22 cellular contexts compared by ENCODE assay signal in genomic region chr11:8729837-8730696, GRCh38. TPM values are rescaled to one million over a fixed set of nuclear protein-coding genes. Genes with fewer than 3 reads are reported as not detected.
DNase-seq lines count a peak whose midpoint lies in the region; ATAC-seq, FAIRE-seq and TF ChIP-seq lines count a peak whose summit lies in the region.
"Had no signal": no experiment of that assay in that cellular context is flagged by ENCODE, and none has a peak within 500 bp of the region (broad histone marks: within the 10 kb centered on the region; RNA-seq: fewer than 3 reads in every experiment).

No MANE protein-coding gene starts in this region.

- no peak overlapping the region for H2BK15ac ChIP-seq in H1 (ENCODE audit: low read length)

- no peak overlapping the region for H3K18ac ChIP-seq in H1 (ENCODE audit: extremely low read depth, low read length)

- DNase-seq in right atrium auricular region (ENCODE audit: low spot score) (no peak), heart left ventricle (no peak), H1 (ENCODE audit: low read depth in 1 of 2, low spot score in 2 of 2) (no peak), osteoblast (ENCODE audit: insufficient read length, low spot score, missing footprints) (peak; percentile 61), uterus (no peak), GM19240 (ENCODE audit: insufficient read length, low spot score) (no peak), GM19238 (ENCODE audit: insufficient read length, low spot score) (no peak), amniotic stem cell (lab: John Stamatoyannopoulos, UW) (no peak)
- DNase-seq: activated CD4-positive, CD25-positive, alpha-beta regulatory T cell treated with anti-CD3 and anti-CD28 coated beads, Interleukin-2, amount 50 U/mL, for 72 hours; activated T-cell treated with anti-CD3 and anti-CD28 coated beads, Interleukin-2, amount 50 U/mL, for 24 hours; CD8-positive, alpha-beta T cell; Kasumi-1; left cardiac atrium; mesendoderm; NCI-H1048; NCI-H187; NCI-H526 treated with DMSO at 0.1 percent for 48 hours; upper lobe of right lung had no signal

- H3K9ac ChIP-seq in H1 (replicated peaks in 1 of 4; ENCODE audit: extremely low read depth in 1 of 4, low read depth in 3 of 4, low read length in 3 of 4): no peak overlapping the region

- no peak overlapping the region for H3K4me2 ChIP-seq in H1 (ENCODE audit: insufficient read depth in 1 of 2, low read depth in 2 of 2, low read length in 2 of 2)
- H3K4me2 ChIP-seq in osteoblast (ENCODE audit: insufficient read depth, low read length): no peak overlapping the region

- H4K5ac ChIP-seq in H1 (ENCODE audit: insufficient read length, low read depth, low read length): no peak overlapping the region

- H3K4me1 ChIP-seq in right atrium auricular region (peaks cover 0 to 78% of the 10 kb centered on the region in 2 donors), heart left ventricle (peaks cover 0 to 76% (median 57%) of the 10 kb centered on the region in 12 donors), H1 (replicated peaks in 1 of 4; ENCODE audit: control insufficient read depth in 3 of 4, insufficient read depth in 4 of 4, low read length in 3 of 4) (peaks cover 0 to 3% (median 2%) of the 10 kb centered on the region in 4 experiments; a peak in 1 of 7 replicates), osteoblast (ENCODE audit: insufficient read depth, low read length) (peaks cover 42% of the 10 kb centered on the region), uterus (peaks cover 27% of the 10 kb centered on the region in 2 donors)

- H3K36me3 ChIP-seq in right atrium auricular region (peaks cover 27% of the 10 kb centered on the region), heart left ventricle (peaks cover 0 to 34% (median 16%) of the 10 kb centered on the region in 9 donors), H1 (ENCODE audit: control insufficient read depth in 2 of 4, insufficient read depth in 4 of 4, low read length in 3 of 4) (no peaks in the 10 kb centered on the region), osteoblast (ENCODE audit: insufficient read depth, low read length) (peaks cover 5% of the 10 kb centered on the region), uterus (no peaks in the 10 kb centered on the region)
- H3K36me3 ChIP-seq: SJSA1 had no signal

- no peak overlapping the region for H2BK120ac ChIP-seq in H1 (replicated peaks; ENCODE audit: low read depth, low read length)

- no peak overlapping the region for H3K4me3 ChIP-seq in right atrium auricular region
- no peak overlapping the region for H3K4me3 ChIP-seq in heart left ventricle
- no peak overlapping the region for H3K4me3 ChIP-seq in H1 (ENCODE audit: extremely low read depth in 1 of 4, insufficient read depth in 2 of 4, low read depth in 3 of 4, low read length in 4 of 4)
- H3K4me3 ChIP-seq in osteoblast (ENCODE audit: insufficient read depth, low read length): no peak overlapping the region
- no peak overlapping the region for H3K4me3 ChIP-seq in uterus
- H3K4me3 ChIP-seq: SJSA1, upper lobe of right lung had no signal

- no peak for FAIRE-seq in H1 (lab: Jason Lieb, UNC)
- FAIRE-seq: A204.1, TTC549 had no signal

- H3K27ac ChIP-seq in right atrium auricular region: peak overlapping the region; percentile 10 to 80
- peak overlapping the region in 3 of 12 donors; percentile 12 to 95 (median 52) for H3K27ac ChIP-seq in heart left ventricle
- no peak overlapping the region for H3K27ac ChIP-seq in H1 (ENCODE audit: low read depth, low read length)
- no peak overlapping the region for H3K27ac ChIP-seq in osteoblast (ENCODE audit: low read depth, low read length)
- H3K27ac ChIP-seq in uterus: peak overlapping the region; percentile 94 to 99
- H3K27ac ChIP-seq: SJSA1, upper lobe of right lung had no signal

- H4K20me1 ChIP-seq in H1 (replicated peaks in 1 of 2; ENCODE audit: control insufficient read depth in 1 of 2, insufficient read depth in 2 of 2, low read length in 2 of 2): no peaks in the 10 kb centered on the region
- peaks cover 18% of the 10 kb centered on the region for H4K20me1 ChIP-seq in osteoblast (ENCODE audit: insufficient read depth, low read length)

- H3K79me1 ChIP-seq in H1 (ENCODE audit: low read depth, low read length): no peaks in the 10 kb centered on the region; the same call in 1 of the 2 replicates

- no peaks in the 10 kb centered on the region for H3K9me3 ChIP-seq in right atrium auricular region
- no peaks in the 10 kb centered on the region for H3K9me3 ChIP-seq in heart left ventricle
- H3K9me3 ChIP-seq in H1 (ENCODE audit: insufficient read depth in 2 of 2, low read depth in 1 of 2, low read length in 1 of 2): no peaks in the 10 kb centered on the region
- H3K9me3 ChIP-seq in osteoblast (ENCODE audit: low read depth, low read length): no peaks in the 10 kb centered on the region
- H3K9me3 ChIP-seq in uterus: no peaks in the 10 kb centered on the region
- H3K9me3 ChIP-seq: SJSA1, upper lobe of right lung had no signal

- WGBS in heart left ventricle, 4 donors: 91 to 92% (median 91%) methylated on average over 31 to 38 of the region's 38 CpGs
- WGBS in H1 (ENCODE audit: extremely low coverage in 1 of 2, insufficient coverage in 1 of 2, insufficient read length in 1 of 2, insufficient replicate concordance in 2 of 2, low coverage in 1 of 2, low lambda C conversion rate in 2 of 2, missing lambda C conversion rate in 1 of 2), 2 experiments: 95% methylated on average over 35 of the region's 38 CpGs; no CpG with 5 or more reads in 1 of the 2 experiments

- no peak overlapping the region for H3K14ac ChIP-seq in H1 (ENCODE audit: insufficient read length)

- no peak overlapping the region for H3K4ac ChIP-seq in H1 (replicated peaks; ENCODE audit: insufficient read length, low read depth, low read length)

- no peak overlapping the region for H2BK12ac ChIP-seq in H1 (ENCODE audit: low read depth, low read length)

- TF ChIP-seq POLR2A in heart left ventricle (IDR thresholded peaks at IDR 0.05) (no peak), H1 (IDR thresholded peaks at IDR 0.05; ENCODE audit: control extremely low read depth in 1 of 2, low read depth in 2 of 2, low read length in 2 of 2) (no peak), uterus (IDR thresholded peaks at IDR 0.05) (no peak)

- TF ChIP-seq RAD21 in H1 (IDR thresholded peaks at IDR 0.05 in 1 of 2, conservative IDR thresholded peaks at IDR 0.05 in 1 of 2; ENCODE audit: low read depth in 2 of 2, low read length in 2 of 2): peak in 1 of 2 experiments; percentile 23; a peak in 1 of 4 replicates

- no peak overlapping the region for H3K56ac ChIP-seq in H1 (replicated peaks; ENCODE audit: insufficient read length, low read depth, low read length)

- POLR2A ChIA-PET in H1 (lab: Charles Lee; ENCODE audit: partially characterized antibody): interaction anchor here (1.1 to 2.0 kb wide), 4 partner anchors 9 to 46 kb away, joined by 3 to 7 read pairs (median 4); no protein-coding TSS in a partner anchor

- no peak overlapping the region for H2AK5ac ChIP-seq in H1 (ENCODE audit: low read depth, low read length)

- intact Hi-C loops in heart left ventricle (cut with DNase I): loop anchor here in 2 of 10 donors (5.0 to 10.0 kb wide), 2 partner anchors 75 to 142 kb away; no protein-coding TSS in a partner anchor
- intact Hi-C loops in uterus (cut with DNase I; ENCODE audit: low total_unique reads): no loop called here

- no peak overlapping the region for H2BK5ac ChIP-seq in H1 (ENCODE audit: low read depth, low read length)

- CTCF ChIA-PET in H1 (lab: Charles Lee; ENCODE audit: partially characterized antibody): interaction anchor here (0.7 to 3.0 kb wide), 17 partner anchors 9 to 318 kb away, joined by 3 to 12 read pairs (median 4); no protein-coding TSS in a partner anchor

- H2AFZ ChIP-seq in H1 (ENCODE audit: low read length) (no peak overlapping the region), osteoblast (ENCODE audit: low read length) (no peak overlapping the region)

- H4K8ac ChIP-seq in H1 (ENCODE audit: extremely low read depth, insufficient read depth, low read length): 0 out of 2 replicates have a peak overlapping the region, but pooled peaks have one; percentile 39

- H3K79me2 ChIP-seq in H1 (ENCODE audit: control insufficient read depth in 1 of 2, insufficient read depth in 2 of 2, low read length in 2 of 2): no peaks in the 10 kb centered on the region
- H3K79me2 ChIP-seq in osteoblast (ENCODE audit: insufficient read depth, low read length): no peaks in the 10 kb centered on the region

- H3K23me2 ChIP-seq in H1 (ENCODE audit: low read depth, low read length): no peaks in the 10 kb centered on the region

- H3K23ac ChIP-seq in H1 (ENCODE audit: insufficient read length): no peak overlapping the region

- H3K27me3 ChIP-seq in right atrium auricular region (no peaks in the 10 kb centered on the region), heart left ventricle (no peaks in the 10 kb centered on the region), H1 (replicated peaks in 1 of 4; ENCODE audit: control insufficient read depth in 3 of 4, extremely low read depth in 1 of 4, insufficient read depth in 3 of 4, low read length in 3 of 4) (no peaks in the 10 kb centered on the region), osteoblast (ENCODE audit: insufficient read depth, low read length) (no peaks in the 10 kb centered on the region), uterus (no peaks in the 10 kb centered on the region)
- H3K27me3 ChIP-seq: SJSA1, upper lobe of right lung had no signal

- no peak for TF ChIP-seq CTCF in right atrium auricular region (IDR thresholded peaks at IDR 0.05)
- peak in 1 of 12 donors; percentile 5 for TF ChIP-seq CTCF in heart left ventricle (IDR thresholded peaks at IDR 0.05)
- peak in 2 of 3 experiments; percentile 4 to 6; a peak in 1 of 4 replicates for TF ChIP-seq CTCF in H1 (IDR thresholded peaks at IDR 0.05; ENCODE audit: control extremely low read depth in 1 of 3, insufficient read depth in 1 of 3, low read depth in 1 of 3, low read length in 3 of 3)
- TF ChIP-seq CTCF in osteoblast (IDR thresholded peaks at IDR 0.05; ENCODE audit: extremely low read depth, low read depth, low read length): no peak
- TF ChIP-seq CTCF in uterus (IDR thresholded peaks at IDR 0.05): no peak

- no peak for ATAC-seq in heart left ventricle
- ATAC-seq: CD8-positive, alpha-beta T cell; left cardiac atrium; sciatic nerve; upper lobe of right lung had no signal

- H4K91ac ChIP-seq in H1 (replicated peaks; ENCODE audit: insufficient read length, low read length): no peak overlapping the region

- no peak for TF ChIP-seq EP300 in H1 (IDR thresholded peaks at IDR 0.05; ENCODE audit: borderline replicate concordance in 1 of 2, low read depth in 2 of 2, low read length in 2 of 2)

- no peak overlapping the region; the same call in 1 of the 2 replicates for H2BK20ac ChIP-seq in H1 (ENCODE audit: low read length)

RNA-seq across cellular contexts. Expression of gene RPL27A, which starts 47.5 kb away (rescaled TPM):
- total RNA-seq in right atrium auricular region: 100 to 1,000 TPM; 598 to 620 TPM
- total RNA-seq in heart left ventricle: 100 to 1,000 TPM; 299 to 597 (median 438) TPM
- polyA plus RNA-seq in heart left ventricle: 1,000 to 10,000 TPM; 1,719 to 2,980 TPM
- 1,756 and 1,761 TPM in 2 replicates for total RNA-seq in H1 (2021; fragmentation: NEBNext Ultra II Directional; extraction: Animal tissue kit (Norgen Biotek cat#: 25700))
- 1,777 and 1,837 TPM in 2 replicates for polyA plus RNA-seq in H1 (2011; rRNA removed)
- polyA plus RNA-seq in H1 (2011; cell fraction: cytosol; rRNA removed): 2,449 TPM
- polyA plus RNA-seq in H1 (2011; cell fraction: nucleus; rRNA removed): 879 TPM
- polyA plus RNA-seq in H1 (2012, experiment 1 of 2): 2,701 to 2,826 TPM (median 2,726 TPM) in 4 replicates
- polyA plus RNA-seq in H1 (2012, experiment 2 of 2): 37,839 TPM
- polyA plus RNA-seq in H1 (2013, experiment 1 of 2): 2,237 TPM
- polyA plus RNA-seq in H1 (2013, experiment 2 of 2): 2,283 TPM
- polyA minus RNA-seq in H1 (2011; rRNA and poly(A)+ RNA removed): 410 and 445 TPM in 2 replicates
- polyA minus RNA-seq in H1 (2011; cell fraction: cytosol; rRNA and poly(A)+ RNA removed): 498 TPM
- polyA minus RNA-seq in H1 (2011; cell fraction: nucleus; rRNA and poly(A)+ RNA removed): 541 TPM
- 710 and 869 TPM in 2 replicates for total RNA-seq in osteoblast
- 1,000 to 10,000 TPM in 2 of 4 donors, 100 to 1,000 TPM in 2; 505 to 3,151 (median 1,895) TPM for total RNA-seq in uterus

RNA-seq across cellular contexts. Expression of gene TRIM66, which starts 47.6 kb away (rescaled TPM):
- total RNA-seq in right atrium auricular region (1 to 10 TPM in 1 of 2 donors, under 1 TPM in 1; 0.56 to 3.7 TPM), heart left ventricle (10 to 100 TPM in 1 of 9 donors, 1 to 10 TPM in 7, under 1 TPM in 1; 0.71 to 10.1 (median 4.1) TPM), osteoblast (9.0 and 10.9 TPM in 2 replicates), uterus (10 to 100 TPM in 2 of 4 donors, 1 to 10 TPM in 2; 7.4 to 18.2 (median 10.5) TPM)
- polyA plus RNA-seq in heart left ventricle (1 to 10 TPM in 1 of 2 donors, under 1 TPM in 1; 0.72 to 2.6 TPM), H1 (2011; rRNA removed) (3.5 and 4.4 TPM in 2 replicates)
- total RNA-seq in H1 (2021; fragmentation: NEBNext Ultra II Directional; extraction: Animal tissue kit (Norgen Biotek cat#: 25700)): 3.0 and 3.1 TPM in 2 replicates
- polyA plus RNA-seq in H1 (2011; cell fraction: cytosol; rRNA removed): 4.7 TPM
- polyA plus RNA-seq in H1 (2011; cell fraction: nucleus; rRNA removed): 17.7 TPM
- polyA plus RNA-seq in H1 (2012, experiment 1 of 2): 3.2 to 4.1 TPM (median 3.7 TPM) in 4 replicates
- polyA plus RNA-seq in H1 (2012, experiment 2 of 2): 0.46 TPM
- polyA plus RNA-seq in H1 (2013, experiment 1 of 2): 2.2 TPM
- 1.5 TPM for polyA plus RNA-seq in H1 (2013, experiment 2 of 2)
- 7.1 and 16.9 TPM in 2 replicates for polyA minus RNA-seq in H1 (2011; rRNA and poly(A)+ RNA removed)
- polyA minus RNA-seq in H1 (2011; cell fraction: cytosol; rRNA and poly(A)+ RNA removed): 2.7 TPM
- polyA minus RNA-seq in H1 (2011; cell fraction: nucleus; rRNA and poly(A)+ RNA removed): 13.4 TPM

Comparison
In these comparisons a context has a peak if more than half of its experiments do, and no peak if none do; other contexts are left out.
1. H3K27ac ChIP-seq: peak in right atrium auricular region (2 of 2) and uterus (2 of 2); none in H1 (single experiment) and osteoblast (single experiment).
2. CTCF ChIP-seq: peak in H1 (2 of 3); none in right atrium auricular region (0 of 2), osteoblast (single experiment) and uterus (0 of 4).